Comparison of ENCODE assay signal across 15 cellular contexts in genomic region chr2:177058747-177059146, GRCh38.
DNase-seq lines count a peak whose midpoint lies in the region; ATAC-seq and TF ChIP-seq lines count a peak whose summit lies in the region.
"Had no signal": no experiment of that assay in that cellular context is flagged by ENCODE, and none has a peak within 500 bp of the region (broad histone marks: within the 10 kb centered on the region; RNA-seq: fewer than 3 reads in every experiment).

No MANE protein-coding gene starts in this region.

- intact Hi-C loops in tibial artery (cut with DNase I; ENCODE audit: low total_unique reads): no loop called here

- H3K4me1 ChIP-seq in tibial artery: peaks cover 0 to 8% (median 0%) of the 10 kb centered on the region in 4 donors
- H3K4me1 ChIP-seq: colonic mucosa, left lung had no signal

- H3K9me3 ChIP-seq in tibial artery: no peaks in the 10 kb centered on the region
- H3K9me3 ChIP-seq: colonic mucosa, left lung had no signal

- H3K27me3 ChIP-seq in tibial artery: no peaks in the 10 kb centered on the region
- H3K27me3 ChIP-seq: colonic mucosa, left lung had no signal

- ATAC-seq in GM18499 (IDR thresholded peaks at IDR 0.05; ENCODE audit: insufficient read depth, unreplicated experiment) (peak; percentile 59), GM19467 (IDR thresholded peaks at IDR 0.05; ENCODE audit: unreplicated experiment) (peak; percentile 81), HG02884 (IDR thresholded peaks at IDR 0.05; ENCODE audit: unreplicated experiment) (peak; percentile 82), HG03565 (IDR thresholded peaks at IDR 0.05; ENCODE audit: unreplicated experiment) (peak; percentile 95)
- ATAC-seq: left lung; stimulated activated naive CD8-positive, alpha-beta T cell treated with anti-CD3 and anti-CD28 coated beads, Interleukin-15, Interleukin-2, amounts not matched to agents 100 U/mL and 50 U/mL, for 24 hours had no signal

- no peaks in the 10 kb centered on the region for H3K36me3 ChIP-seq in tibial artery
- H3K36me3 ChIP-seq: colonic mucosa, left lung had no signal

- H3K4me3 ChIP-seq in tibial artery: no peak overlapping the region
- H3K4me3 ChIP-seq: colonic mucosa, left lung had no signal

- DNase-seq in germinal center (ENCODE audit: low spot score): no peak
- no peak for DNase-seq in tibial artery
- DNase-seq in NCI-H748 treated with DMSO at 0.1 percent for 48 hours (lab: John Stamatoyannopoulos, UW): no peak
- no peak for DNase-seq in stimulated activated CD4-positive, alpha-beta T cell treated with anti-CD3 and anti-CD28 coated beads, Interleukin-4, amount 100 ng/mL, for 1 hour
- DNase-seq: activated CD4-positive, CD25-positive, alpha-beta regulatory T cell treated with anti-CD3 and anti-CD28 coated beads, Interleukin-2, amount 50 U/mL, for 72 hours; activated T-cell treated with anti-CD3 and anti-CD28 coated beads, Interleukin-2, amount 50 U/mL, for 1 hour; colonic mucosa; DMS153; left lung; NCI-H226; stimulated activated naive CD8-positive, alpha-beta T cell treated with anti-CD3 and anti-CD28 coated beads, Interleukin-15, Interleukin-2, amounts not matched to agents 100 U/mL and 50 U/mL, for 24 hours had no signal

- TF ChIP-seq CTCF in tibial artery (IDR thresholded peaks at IDR 0.05): no peak

- H3K27ac ChIP-seq in tibial artery: no peak overlapping the region
- H3K27ac ChIP-seq: colonic mucosa, left lung had no signal
